Comparison of ENCODE assay signal across 8 cellular contexts in genomic region chr20:33663161-33664084, GRCh38. TPM values are rescaled to one million over a fixed set of nuclear protein-coding genes. Genes with fewer than 3 reads are reported as not detected.
DNase-seq lines count a peak whose midpoint lies in the region; ATAC-seq, FAIRE-seq and TF ChIP-seq lines count a peak whose summit lies in the region.

No MANE protein-coding gene starts in this region.

- peak overlapping the region; percentile 78 for H3K4me3 Mint-ChIP-seq in activated CD4-positive, alpha-beta T cell treated with anti-CD3 and anti-CD28 coated beads for 36 hours
- H3K4me3 Mint-ChIP-seq in chondrocyte (ENCODE audit: unreplicated experiment): peak overlapping the region; percentile 81

- no peaks in the 10 kb centered on the region for H3K9me3 Mint-ChIP-seq in activated CD4-positive, alpha-beta T cell treated with anti-CD3 and anti-CD28 coated beads for 36 hours (ENCODE audit: low read depth)
- H3K9me3 Mint-ChIP-seq in chondrocyte (ENCODE audit: low read depth): no peaks in the 10 kb centered on the region

- peak; percentile 36 for ATAC-seq in HG03039 (IDR thresholded peaks at IDR 0.05; ENCODE audit: unreplicated experiment)
- peak; percentile 75 for ATAC-seq in activated CD4-positive, alpha-beta T cell treated with anti-CD3 and anti-CD28 coated beads for 36 hours
- ATAC-seq in GM19395 (IDR thresholded peaks at IDR 0.05; ENCODE audit: unreplicated experiment): no peak

- TF ChIP-seq POLR2A in GM12892 (IDR thresholded peaks at IDR 0.05; ENCODE audit: low read depth, low read length): peak; percentile 84

- H3K4me1 Mint-ChIP-seq in activated CD4-positive, alpha-beta T cell treated with anti-CD3 and anti-CD28 coated beads for 36 hours: peaks cover 30% of the 10 kb centered on the region
- peaks cover 32% of the 10 kb centered on the region for H3K4me1 Mint-ChIP-seq in chondrocyte (ENCODE audit: low read depth)

- TF ChIP-seq CTCF in chondrocyte (IDR thresholded peaks at IDR 0.05): peak; percentile 11

- CTCF ChIA-PET in activated CD4-positive, alpha-beta T cell treated with anti-CD3 and anti-CD28 coated beads for 36 hours (lab: Charles Lee): interaction anchor here (0.6 to 9.8 kb wide), 9 partner anchors 9 to 263 kb away, joined by 3 to 91 read pairs (median 5); partner anchors contain the start of gene PXMP4

- FAIRE-seq in GM12892 (lab: Jason Lieb, UNC): peak; percentile 96

- H3K36me3 Mint-ChIP-seq in activated CD4-positive, alpha-beta T cell treated with anti-CD3 and anti-CD28 coated beads for 36 hours (ENCODE audit: low read depth): peaks cover 4% of the 10 kb centered on the region
- peaks cover 6% of the 10 kb centered on the region for H3K36me3 Mint-ChIP-seq in chondrocyte (ENCODE audit: low read depth)

- intact Hi-C loops in activated CD4-positive, alpha-beta T cell treated with anti-CD3 and anti-CD28 coated beads for 36 hours (cut with DNase I, micrococcal nuclease): loop anchor here (1.0 to 10.0 kb wide), 5 partner anchors 57 to 173 kb away; partner anchors contain the start of genes CBFA2T2 (in 1 of the 2), CHMP4B (in 1 of the 2) and PXMP4 (in 1 of the 2)

- H3K27ac Mint-ChIP-seq in activated CD4-positive, alpha-beta T cell treated with anti-CD3 and anti-CD28 coated beads for 36 hours: peak overlapping the region; percentile 86
- peak overlapping the region; percentile 83 for H3K27ac Mint-ChIP-seq in chondrocyte (ENCODE audit: unreplicated experiment)

- POLR2A ChIA-PET in activated CD4-positive, alpha-beta T cell treated with anti-CD3 and anti-CD28 coated beads for 36 hours (lab: Charles Lee): interaction anchor here (1.3 to 1.6 kb wide), 2 partner anchors 16 to 173 kb away, joined by 3 to 6 read pairs; partner anchors contain the start of gene CBFA2T2

- H3K27me3 Mint-ChIP-seq in activated CD4-positive, alpha-beta T cell treated with anti-CD3 and anti-CD28 coated beads for 36 hours: no peaks in the 10 kb centered on the region
- H3K27me3 Mint-ChIP-seq in chondrocyte (ENCODE audit: low read depth): no peaks in the 10 kb centered on the region

- DNase-seq in GM12892 (ENCODE audit: insufficient read length) (peak; percentile 93), NCI-H460 (ENCODE audit: extremely low read depth, low read depth) (peak; percentile 62), chondrocyte (ENCODE audit: low spot score) (no peak), kidney tubule cell (ENCODE audit: low spot score) (peak; percentile 81)
- DNase-seq in activated CD4-positive, alpha-beta T cell treated with anti-CD3 and anti-CD28 coated beads for 36 hours: peak; percentile 94
- peak; percentile 69 to 85 (median 77) for DNase-seq in stimulated activated CD4-positive, alpha-beta T cell treated with anti-CD3 and anti-CD28 coated beads, Interleukin-1b, Interleukin-23, amount 100 ng/mL, for 24 hours (ENCODE audit: low read depth in 4 of 4, low spot score in 1 of 4)

RNA-seq across cellular contexts. Expression of gene C20orf144, which starts 1.3 kb away (rescaled TPM):
- 0.11 TPM for polyA plus RNA-seq in GM12892 (2012; ENCODE audit: missing spikeins)
- total RNA-seq in NCI-H460 (2014; rRNA removed; shearing (Covaris generic)): not detected in 2 replicates
- polyA plus RNA-seq in NCI-H460 (2014; cell fraction: nucleus; rRNA removed): 0.08 TPM in 1 of 2 replicates, not detected in the other
- under 1 TPM; 0.16 to 0.27 TPM for total RNA-seq in activated CD4-positive, alpha-beta T cell treated with anti-CD3 and anti-CD28 coated beads for 36 hours
- total RNA-seq in chondrocyte: 0.10 to 0.17 TPM in 2 of 3 replicates, not detected in the other

RNA-seq across cellular contexts. Expression of gene ACTL10, which starts 3.3 kb away (rescaled TPM):
- not detected for polyA plus RNA-seq in GM12892 (2012; ENCODE audit: missing spikeins)
- not detected in 2 replicates for total RNA-seq in NCI-H460 (2014; rRNA removed; shearing (Covaris generic))
- not detected in 2 replicates for polyA plus RNA-seq in NCI-H460 (2014; cell fraction: nucleus; rRNA removed)
- total RNA-seq in activated CD4-positive, alpha-beta T cell treated with anti-CD3 and anti-CD28 coated beads for 36 hours: 1 to 10 TPM in 1 of 2 experiments, under 1 TPM in 1; 0.91 to 1.7 TPM
- 0.60 to 2.5 TPM (median 2.3 TPM) in 3 replicates for total RNA-seq in chondrocyte

RNA-seq across cellular contexts. Expression of gene NECAB3, which starts 10.8 kb away (rescaled TPM):
- 4.1 TPM for polyA plus RNA-seq in GM12892 (2012; ENCODE audit: missing spikeins)
- total RNA-seq in NCI-H460 (2014; rRNA removed; shearing (Covaris generic)): 35.2 and 40.2 TPM in 2 replicates
- 272 and 287 TPM in 2 replicates for polyA plus RNA-seq in NCI-H460 (2014; cell fraction: nucleus; rRNA removed)
- 10 to 100 TPM; 12.2 to 13.3 TPM for total RNA-seq in activated CD4-positive, alpha-beta T cell treated with anti-CD3 and anti-CD28 coated beads for 36 hours
- 23.5 to 35.5 TPM (median 32.5 TPM) in 3 replicates for total RNA-seq in chondrocyte

RNA-seq across cellular contexts. Expression of gene E2F1, which starts 22.8 kb away (rescaled TPM):
- polyA plus RNA-seq in GM12892 (2012; ENCODE audit: missing spikeins): 25.9 TPM
- 7.9 and 10.8 TPM in 2 replicates for total RNA-seq in NCI-H460 (2014; rRNA removed; shearing (Covaris generic))
- 117 and 119 TPM in 2 replicates for polyA plus RNA-seq in NCI-H460 (2014; cell fraction: nucleus; rRNA removed)
- 10 to 100 TPM; 45.9 to 50.9 TPM for total RNA-seq in activated CD4-positive, alpha-beta T cell treated with anti-CD3 and anti-CD28 coated beads for 36 hours
- 7.5 to 17.0 TPM (median 7.6 TPM) in 3 replicates for total RNA-seq in chondrocyte

RNA-seq across cellular contexts. Expression of gene PXMP4, which starts 56.7 kb away (rescaled TPM):
- polyA plus RNA-seq in GM12892 (2012; ENCODE audit: missing spikeins): 3.2 TPM
- 2.7 and 4.5 TPM in 2 replicates for total RNA-seq in NCI-H460 (2014; rRNA removed; shearing (Covaris generic))
- polyA plus RNA-seq in NCI-H460 (2014; cell fraction: nucleus; rRNA removed): 2.2 and 3.3 TPM in 2 replicates
- 10 to 100 TPM in 1 of 2 experiments, 1 to 10 TPM in 1; 8.8 to 10.2 TPM for total RNA-seq in activated CD4-positive, alpha-beta T cell treated with anti-CD3 and anti-CD28 coated beads for 36 hours
- 4.9 to 6.7 TPM (median 6.4 TPM) in 3 replicates for total RNA-seq in chondrocyte
